ENCODE assay signal across 1 cellular context in the genomic region with DNA sequence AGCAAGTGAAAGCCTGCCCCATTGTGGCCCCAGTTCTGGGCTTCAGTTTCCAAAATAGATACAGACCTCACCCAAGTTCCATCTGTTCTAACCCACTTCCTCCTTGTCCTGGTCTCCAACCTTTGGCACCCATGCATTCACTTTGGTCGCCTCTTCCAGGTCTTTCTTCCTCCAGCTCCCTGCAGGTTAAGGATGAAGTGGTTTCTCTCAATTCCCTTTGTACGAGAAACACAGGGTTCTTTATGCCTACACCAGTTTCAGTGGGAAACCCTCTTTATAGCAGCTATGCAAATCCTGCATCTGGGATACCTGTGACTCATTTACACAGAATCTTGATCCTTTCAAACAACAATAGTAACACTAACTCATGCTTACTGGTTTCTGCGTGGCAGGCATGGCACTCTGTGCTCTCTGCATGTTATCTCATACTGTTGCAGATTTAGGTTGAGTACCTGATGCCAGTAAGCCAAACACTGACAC.
TF ChIP-seq lines count a peak whose summit lies in the region.

No MANE protein-coding gene starts in this region.

TF ChIP-seq in HepG2, 621 proteins besides CTCF, POLR2A, EP300 and RAD21 (continued from another document):
- no peak for TF ChIP-seq THYN1 (CRISPR knock-in tag; IDR thresholded peaks at IDR 0.05; ENCODE audit: borderline replicate concordance, low read depth)
- TF ChIP-seq MEIS2 (CRISPR knock-in tag; IDR thresholded peaks at IDR 0.05): no peak
- TF ChIP-seq ATAD3A (CRISPR knock-in tag; IDR thresholded peaks at IDR 0.05): no peak
- TF ChIP-seq ZNF557 (CRISPR knock-in tag; IDR thresholded peaks at IDR 0.05): no peak
- no peak for TF ChIP-seq IRF1 (CRISPR knock-in tag; IDR thresholded peaks at IDR 0.05; ENCODE audit: low read depth)
- TF ChIP-seq TAF15 (IDR thresholded peaks at IDR 0.05; ENCODE audit: low read depth, low read length, poor library complexity, severe bottlenecking): no peak
- no peak for TF ChIP-seq ZNF788 (CRISPR knock-in tag; IDR thresholded peaks at IDR 0.05; ENCODE audit: borderline replicate concordance)
- no peak for TF ChIP-seq E2F2 (CRISPR knock-in tag; IDR thresholded peaks at IDR 0.05; ENCODE audit: borderline replicate concordance)
- no peak for TF ChIP-seq ZNF772 (CRISPR knock-in tag; IDR thresholded peaks at IDR 0.05)
- no peak for TF ChIP-seq SNAPC4 (CRISPR knock-in tag; IDR thresholded peaks at IDR 0.05)
